ENCODE assay signal across 1 cellular context in genomic region chr17:83198366-83199341, GRCh38.
TF ChIP-seq lines count a peak whose summit lies in the region.

No MANE protein-coding gene starts in this region.

TF ChIP-seq in liver, 16 proteins besides CTCF, POLR2A, EP300 and RAD21:
- TF ChIP-seq REST (IDR thresholded peaks at IDR 0.05) (no peak), YY1 (IDR thresholded peaks at IDR 0.05) (no peak), TAF1 (conservative IDR thresholded peaks at IDR 0.05) (no peak), FOXA1 (IDR thresholded peaks at IDR 0.05) (no peak)
